In the genomic region with DNA sequence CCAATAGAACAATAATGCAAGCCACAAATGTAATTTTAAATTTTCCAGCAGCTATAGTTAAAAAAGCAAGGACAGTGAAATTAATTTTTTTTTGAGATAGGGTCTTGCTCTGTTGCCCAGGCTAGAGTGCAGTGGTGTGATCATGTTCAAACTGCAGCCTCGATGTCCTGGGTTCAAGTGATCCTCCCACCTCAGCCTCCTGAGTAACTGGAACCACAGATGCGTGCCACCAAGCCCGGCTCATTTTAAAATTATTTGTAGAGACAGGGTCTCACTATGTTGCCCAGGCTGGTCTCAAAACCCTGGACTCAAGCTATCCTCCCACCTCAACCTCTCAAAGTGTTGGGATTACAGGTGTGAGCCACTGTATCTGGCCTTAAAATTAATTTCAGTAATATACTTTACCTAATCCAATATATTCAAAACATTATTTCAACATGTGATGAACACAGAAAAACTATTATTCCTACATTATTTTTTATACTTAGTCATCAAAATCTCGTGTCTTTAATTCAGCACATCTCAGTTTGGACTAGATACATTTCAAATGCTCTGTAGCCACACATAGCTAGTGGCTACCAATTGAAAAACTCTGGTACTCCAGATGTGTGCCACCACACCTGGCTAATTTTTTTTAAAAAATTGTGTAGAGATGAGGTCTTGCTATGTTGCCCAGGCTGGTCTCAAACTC, we compare ENCODE assay signal across 2 cellular contexts.
TF ChIP-seq lines count a peak whose summit lies in the region.

No MANE protein-coding gene starts in this region.

TF ChIP-seq in WTC11, 78 proteins besides CTCF, POLR2A, EP300 and RAD21:
- TF ChIP-seq ZNF121 (CRISPR knock-in tag; IDR thresholded peaks at IDR 0.05) (peak; percentile 96), RELA (CRISPR knock-in tag; IDR thresholded peaks at IDR 0.05; ENCODE audit: borderline replicate concordance) (no peak), CBFB (CRISPR knock-in tag; IDR thresholded peaks at IDR 0.05; ENCODE audit: low read depth) (no peak)
TF ChIP-seq in WTC11: peak in this region for 1.

TF ChIP-seq in H1, 55 proteins besides CTCF, POLR2A, EP300 and RAD21:
- TF ChIP-seq FOSL1 (IDR thresholded peaks at IDR 0.05; ENCODE audit: insufficient read depth, low read depth, low read length) (no peak), SP4 (IDR thresholded peaks at IDR 0.05; ENCODE audit: low read length) (no peak), CEBPB (IDR thresholded peaks at IDR 0.05; ENCODE audit: low read depth, low read length) (no peak), EZH2 (IDR thresholded peaks at IDR 0.05; ENCODE audit: low read depth, low read length, severe bottlenecking) (no peak), RBBP5 (IDR thresholded peaks at IDR 0.05; ENCODE audit: borderline replicate concordance, low read depth, low read length) (no peak), POLR2AphosphoS5 (IDR thresholded peaks at IDR 0.05; ENCODE audit: low read depth, low read length) (no peak), SP1 (IDR thresholded peaks at IDR 0.05; ENCODE audit: low read depth, low read length) (no peak), RXRA (IDR thresholded peaks at IDR 0.05; ENCODE audit: insufficient read depth, low read depth, low read length) (no peak), CBX8 (IDR thresholded peaks at IDR 0.05; ENCODE audit: borderline replicate concordance, low read depth, low read length) (no peak), RFX5 (IDR thresholded peaks at IDR 0.05; ENCODE audit: borderline replicate concordance, low read depth, low read length) (no peak), CHD2 (IDR thresholded peaks at IDR 0.05; ENCODE audit: low read length) (no peak), CREB1 (IDR thresholded peaks at IDR 0.05) (no peak), TEAD4 (IDR thresholded peaks at IDR 0.05; ENCODE audit: low read depth, low read length) (no peak), CTBP2 (IDR thresholded peaks at IDR 0.05; ENCODE audit: borderline replicate concordance, insufficient read depth, insufficient read length, low read length) (no peak), TAF7 (optimal IDR thresholded peaks at IDR 0.05; ENCODE audit: borderline replicate concordance, low read depth, low read length) (no peak), SIX5 (IDR thresholded peaks at IDR 0.05; ENCODE audit: low read depth, low read length) (no peak), POU5F1 (IDR thresholded peaks at IDR 0.05; ENCODE audit: low read depth, low read length) (no peak), CBX5 (IDR thresholded peaks at IDR 0.05; ENCODE audit: low read depth, low read length) (no peak)
- TF ChIP-seq, protein P1, sequence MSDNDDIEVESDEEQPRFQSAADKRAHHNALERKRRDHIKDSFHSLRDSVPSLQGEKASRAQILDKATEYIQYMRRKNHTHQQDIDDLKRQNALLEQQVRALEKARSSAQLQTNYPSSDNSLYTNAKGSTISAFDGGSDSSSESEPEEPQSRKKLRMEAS (IDR thresholded peaks at IDR 0.05), result no peak
- TF ChIP-seq, protein P2, sequence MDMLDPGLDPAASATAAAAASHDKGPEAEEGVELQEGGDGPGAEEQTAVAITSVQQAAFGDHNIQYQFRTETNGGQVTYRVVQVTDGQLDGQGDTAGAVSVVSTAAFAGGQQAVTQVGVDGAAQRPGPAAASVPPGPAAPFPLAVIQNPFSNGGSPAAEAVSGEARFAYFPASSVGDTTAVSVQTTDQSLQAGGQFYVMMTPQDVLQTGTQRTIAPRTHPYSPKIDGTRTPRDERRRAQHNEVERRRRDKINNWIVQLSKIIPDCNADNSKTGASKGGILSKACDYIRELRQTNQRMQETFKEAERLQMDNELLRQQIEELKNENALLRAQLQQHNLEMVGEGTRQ (IDR thresholded peaks at IDR 0.05; ENCODE audit: low read length), result no peak
TF ChIP-seq in H1: peak in this region for 0.
